ENCODE assay signal across 1 cellular context in the genomic region with DNA sequence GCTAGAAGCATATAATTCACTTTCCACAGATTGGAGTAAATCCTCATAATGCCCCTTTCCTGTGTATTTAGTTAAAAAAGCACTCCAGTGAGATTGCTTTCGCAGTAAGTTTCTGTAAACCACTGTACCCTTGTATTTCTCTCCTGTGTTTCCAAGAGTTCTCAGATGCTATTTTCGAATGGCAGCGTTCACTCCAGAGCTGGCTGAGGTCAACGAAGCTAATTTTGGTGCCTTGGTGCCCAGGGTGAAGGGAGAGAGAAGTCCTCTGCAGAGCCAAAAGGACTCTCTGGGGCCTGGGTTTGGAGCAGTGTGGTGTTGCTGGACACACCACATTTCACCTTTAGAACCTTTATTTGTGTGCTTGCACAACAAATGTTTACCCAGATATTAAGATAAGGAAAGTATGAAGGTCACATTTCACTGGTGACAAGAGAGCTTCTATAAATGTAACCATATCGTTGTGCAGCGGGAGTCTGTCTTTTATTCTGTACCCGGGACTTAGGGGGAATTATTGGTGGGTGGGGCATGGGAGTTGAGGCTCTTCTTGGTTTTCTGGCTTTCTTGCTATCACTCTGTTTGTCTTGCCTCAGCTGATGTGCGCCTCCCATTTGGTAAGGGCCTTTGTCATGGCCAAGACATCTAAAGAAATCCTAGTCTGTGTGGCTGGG.
TF ChIP-seq lines count a peak whose summit lies in the region.

No MANE protein-coding gene starts in this region.

TF ChIP-seq in HepG2, 621 proteins besides CTCF, POLR2A, EP300 and RAD21 (continued from another document and continues in another):
- TF ChIP-seq, protein P1, sequence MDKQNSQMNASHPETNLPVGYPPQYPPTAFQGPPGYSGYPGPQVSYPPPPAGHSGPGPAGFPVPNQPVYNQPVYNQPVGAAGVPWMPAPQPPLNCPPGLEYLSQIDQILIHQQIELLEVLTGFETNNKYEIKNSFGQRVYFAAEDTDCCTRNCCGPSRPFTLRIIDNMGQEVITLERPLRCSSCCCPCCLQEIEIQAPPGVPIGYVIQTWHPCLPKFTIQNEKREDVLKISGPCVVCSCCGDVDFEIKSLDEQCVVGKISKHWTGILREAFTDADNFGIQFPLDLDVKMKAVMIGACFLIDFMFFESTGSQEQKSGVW (CRISPR knock-in tag; IDR thresholded peaks at IDR 0.05; ENCODE audit: borderline replicate concordance): no peak
- TF ChIP-seq MYC (CRISPR knock-in tag; IDR thresholded peaks at IDR 0.05; ENCODE audit: borderline replicate concordance) (peak; percentile 35; the same call in 1 of the 2 replicates), ZNF30 (CRISPR knock-in tag; IDR thresholded peaks at IDR 0.05) (no peak), HNRNPLL (IDR thresholded peaks at IDR 0.05; ENCODE audit: low read depth, low read length, poor library complexity, severe bottlenecking) (no peak), ZNF713 (CRISPR knock-in tag; IDR thresholded peaks at IDR 0.05) (no peak), TAF1 (CRISPR knock-in tag; IDR thresholded peaks at IDR 0.05) (peak; percentile 53; the same call in 1 of the 2 replicates), ZNF124 (CRISPR knock-in tag; IDR thresholded peaks at IDR 0.05) (no peak; the same call in 1 of the 2 replicates), MAFF (IDR thresholded peaks at IDR 0.05; ENCODE audit: low read depth, low read length) (no peak), MED13 (CRISPR knock-in tag; IDR thresholded peaks at IDR 0.05) (peak; percentile 91; the same call in 1 of the 2 replicates), ZSCAN21 (CRISPR knock-in tag; IDR thresholded peaks at IDR 0.05; ENCODE audit: borderline replicate concordance) (no peak; the same call in none of the 2 replicates), ZC3H13 (CRISPR knock-in tag; IDR thresholded peaks at IDR 0.05) (no peak), BCL6 (CRISPR knock-in tag; IDR thresholded peaks at IDR 0.05) (peak; percentile 97), ZNF772 (CRISPR knock-in tag; IDR thresholded peaks at IDR 0.05) (no peak), GATAD1 (CRISPR knock-in tag; IDR thresholded peaks at IDR 0.05) (peak; percentile 74), ZNF776 (CRISPR knock-in tag; IDR thresholded peaks at IDR 0.05) (no peak), ZNF709 (CRISPR knock-in tag; IDR thresholded peaks at IDR 0.05) (peak; percentile 34; the same call in 1 of the 2 replicates), ZNF263 (CRISPR knock-in tag; IDR thresholded peaks at IDR 0.05) (0 out of 2 replicates have a peak, but pooled peaks have one; percentile 34), ZNF549 (CRISPR knock-in tag; IDR thresholded peaks at IDR 0.05) (no peak), ZEB1 (IDR thresholded peaks at IDR 0.05; ENCODE audit: insufficient replicate concordance, low read depth) (no peak), ETV6 (CRISPR knock-in tag; conservative IDR thresholded peaks at IDR 0.05) (0 out of 2 replicates have a peak, but pooled peaks have one; percentile 52), ZNF33B (CRISPR knock-in tag; IDR thresholded peaks at IDR 0.05) (0 out of 2 replicates have a peak, but pooled peaks have one; percentile 26), PAX8 (CRISPR knock-in tag; IDR thresholded peaks at IDR 0.05; ENCODE audit: borderline replicate concordance) (no peak), IRF2 (CRISPR knock-in tag; IDR thresholded peaks at IDR 0.05) (peak; percentile 71), ZNF644 (CRISPR knock-in tag; IDR thresholded peaks at IDR 0.05; ENCODE audit: low read depth) (no peak), TP53 (CRISPR knock-in tag; conservative IDR thresholded peaks at IDR 0.05) (0 out of 2 replicates have a peak, but pooled peaks have one; percentile 22), MEF2D (CRISPR knock-in tag; IDR thresholded peaks at IDR 0.05) (peak; percentile 92), CEBPG (CRISPR knock-in tag; IDR thresholded peaks at IDR 0.05) (peak; percentile 96), SALL1 (CRISPR knock-in tag; IDR thresholded peaks at IDR 0.05) (peak; percentile 93), ZNF589 (CRISPR knock-in tag; conservative IDR thresholded peaks at IDR 0.05) (0 out of 2 replicates have a peak, but pooled peaks have one; percentile 47), SP1 (IDR thresholded peaks at IDR 0.05) (no peak), SP1 (CRISPR knock-in tag; IDR thresholded peaks at IDR 0.05) (peak; percentile 33; the same call in 1 of the 2 replicates), RCOR2 (CRISPR knock-in tag; IDR thresholded peaks at IDR 0.05) (peak; percentile 89), ZBTB38 (CRISPR knock-in tag; IDR thresholded peaks at IDR 0.05) (no peak), RARG (CRISPR knock-in tag; IDR thresholded peaks at IDR 0.05; ENCODE audit: low read depth) (no peak), KAT7 (CRISPR knock-in tag; IDR thresholded peaks at IDR 0.05; ENCODE audit: borderline replicate concordance) (peak; percentile 15; the same call in 1 of the 2 replicates), ZNF10 (CRISPR knock-in tag; IDR thresholded peaks at IDR 0.05; ENCODE audit: borderline replicate concordance, low read depth) (no peak), ZNF83 (CRISPR knock-in tag; IDR thresholded peaks at IDR 0.05; ENCODE audit: borderline replicate concordance) (no peak), GABPB1 (CRISPR knock-in tag; IDR thresholded peaks at IDR 0.05) (peak; percentile 26; the same call in 1 of the 2 replicates), ZNF235 (CRISPR knock-in tag; IDR thresholded peaks at IDR 0.05; ENCODE audit: borderline replicate concordance) (no peak), ZNF501 (CRISPR knock-in tag; IDR thresholded peaks at IDR 0.05) (peak; percentile 72; the same call in 1 of the 2 replicates), ZSCAN20 (CRISPR knock-in tag; IDR thresholded peaks at IDR 0.05; ENCODE audit: borderline replicate concordance) (0 out of 2 replicates have a peak, but pooled peaks have one; percentile 35), PTBP1 (IDR thresholded peaks at IDR 0.05; ENCODE audit: low read depth, low read length, poor library complexity, severe bottlenecking) (no peak), RBM22 (optimal IDR thresholded peaks at IDR 0.05; ENCODE audit: low read length) (peak; percentile 87), ZNF720 (CRISPR knock-in tag; IDR thresholded peaks at IDR 0.05) (no peak), SMAD3 (CRISPR knock-in tag; IDR thresholded peaks at IDR 0.05) (peak; percentile 90; the same call in 1 of the 2 replicates), ZNF335 (CRISPR knock-in tag; IDR thresholded peaks at IDR 0.05) (no peak), ATAD3A (CRISPR knock-in tag; IDR thresholded peaks at IDR 0.05) (no peak)
- TF ChIP-seq, protein P2, sequence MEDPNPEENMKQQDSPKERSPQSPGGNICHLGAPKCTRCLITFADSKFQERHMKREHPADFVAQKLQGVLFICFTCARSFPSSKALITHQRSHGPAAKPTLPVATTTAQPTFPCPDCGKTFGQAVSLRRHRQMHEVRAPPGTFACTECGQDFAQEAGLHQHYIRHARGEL (CRISPR knock-in tag; IDR thresholded peaks at IDR 0.05): no peak
- TF ChIP-seq, protein P3, sequence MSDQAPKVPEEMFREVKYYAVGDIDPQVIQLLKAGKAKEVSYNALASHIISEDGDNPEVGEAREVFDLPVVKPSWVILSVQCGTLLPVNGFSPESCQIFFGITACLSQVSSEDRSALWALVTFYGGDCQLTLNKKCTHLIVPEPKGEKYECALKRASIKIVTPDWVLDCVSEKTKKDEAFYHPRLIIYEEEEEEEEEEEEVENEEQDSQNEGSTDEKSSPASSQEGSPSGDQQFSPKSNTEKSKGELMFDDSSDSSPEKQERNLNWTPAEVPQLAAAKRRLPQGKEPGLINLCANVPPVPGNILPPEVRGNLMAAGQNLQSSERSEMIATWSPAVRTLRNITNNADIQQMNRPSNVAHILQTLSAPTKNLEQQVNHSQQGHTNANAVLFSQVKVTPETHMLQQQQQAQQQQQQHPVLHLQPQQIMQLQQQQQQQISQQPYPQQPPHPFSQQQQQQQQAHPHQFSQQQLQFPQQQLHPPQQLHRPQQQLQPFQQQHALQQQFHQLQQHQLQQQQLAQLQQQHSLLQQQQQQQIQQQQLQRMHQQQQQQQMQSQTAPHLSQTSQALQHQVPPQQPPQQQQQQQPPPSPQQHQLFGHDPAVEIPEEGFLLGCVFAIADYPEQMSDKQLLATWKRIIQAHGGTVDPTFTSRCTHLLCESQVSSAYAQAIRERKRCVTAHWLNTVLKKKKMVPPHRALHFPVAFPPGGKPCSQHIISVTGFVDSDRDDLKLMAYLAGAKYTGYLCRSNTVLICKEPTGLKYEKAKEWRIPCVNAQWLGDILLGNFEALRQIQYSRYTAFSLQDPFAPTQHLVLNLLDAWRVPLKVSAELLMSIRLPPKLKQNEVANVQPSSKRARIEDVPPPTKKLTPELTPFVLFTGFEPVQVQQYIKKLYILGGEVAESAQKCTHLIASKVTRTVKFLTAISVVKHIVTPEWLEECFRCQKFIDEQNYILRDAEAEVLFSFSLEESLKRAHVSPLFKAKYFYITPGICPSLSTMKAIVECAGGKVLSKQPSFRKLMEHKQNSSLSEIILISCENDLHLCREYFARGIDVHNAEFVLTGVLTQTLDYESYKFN (CRISPR knock-in tag; conservative IDR thresholded peaks at IDR 0.05): peak; percentile 96
- TF ChIP-seq, protein P4, sequence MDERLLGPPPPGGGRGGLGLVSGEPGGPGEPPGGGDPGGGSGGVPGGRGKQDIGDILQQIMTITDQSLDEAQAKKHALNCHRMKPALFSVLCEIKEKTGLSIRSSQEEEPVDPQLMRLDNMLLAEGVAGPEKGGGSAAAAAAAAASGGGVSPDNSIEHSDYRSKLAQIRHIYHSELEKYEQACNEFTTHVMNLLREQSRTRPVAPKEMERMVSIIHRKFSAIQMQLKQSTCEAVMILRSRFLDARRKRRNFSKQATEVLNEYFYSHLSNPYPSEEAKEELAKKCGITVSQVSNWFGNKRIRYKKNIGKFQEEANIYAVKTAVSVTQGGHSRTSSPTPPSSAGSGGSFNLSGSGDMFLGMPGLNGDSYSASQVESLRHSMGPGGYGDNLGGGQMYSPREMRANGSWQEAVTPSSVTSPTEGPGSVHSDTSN (CRISPR knock-in tag; IDR thresholded peaks at IDR 0.05): no peak
- TF ChIP-seq, protein P5, sequence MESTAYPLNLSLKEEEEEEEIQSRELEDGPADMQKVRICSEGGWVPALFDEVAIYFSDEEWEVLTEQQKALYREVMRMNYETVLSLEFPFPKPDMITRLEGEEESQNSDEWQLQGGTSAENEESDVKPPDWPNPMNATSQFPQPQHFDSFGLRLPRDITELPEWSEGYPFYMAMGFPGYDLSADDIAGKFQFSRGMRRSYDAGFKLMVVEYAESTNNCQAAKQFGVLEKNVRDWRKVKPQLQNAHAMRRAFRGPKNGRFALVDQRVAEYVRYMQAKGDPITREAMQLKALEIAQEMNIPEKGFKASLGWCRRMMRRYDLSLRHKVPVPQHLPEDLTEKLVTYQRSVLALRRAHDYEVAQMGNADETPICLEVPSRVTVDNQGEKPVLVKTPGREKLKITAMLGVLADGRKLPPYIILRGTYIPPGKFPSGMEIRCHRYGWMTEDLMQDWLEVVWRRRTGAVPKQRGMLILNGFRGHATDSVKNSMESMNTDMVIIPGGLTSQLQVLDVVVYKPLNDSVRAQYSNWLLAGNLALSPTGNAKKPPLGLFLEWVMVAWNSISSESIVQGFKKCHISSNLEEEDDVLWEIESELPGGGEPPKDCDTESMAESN (CRISPR knock-in tag; conservative IDR thresholded peaks at IDR 0.05): peak; percentile 71; the same call in 1 of the 2 replicates
- TF ChIP-seq, protein P6, sequence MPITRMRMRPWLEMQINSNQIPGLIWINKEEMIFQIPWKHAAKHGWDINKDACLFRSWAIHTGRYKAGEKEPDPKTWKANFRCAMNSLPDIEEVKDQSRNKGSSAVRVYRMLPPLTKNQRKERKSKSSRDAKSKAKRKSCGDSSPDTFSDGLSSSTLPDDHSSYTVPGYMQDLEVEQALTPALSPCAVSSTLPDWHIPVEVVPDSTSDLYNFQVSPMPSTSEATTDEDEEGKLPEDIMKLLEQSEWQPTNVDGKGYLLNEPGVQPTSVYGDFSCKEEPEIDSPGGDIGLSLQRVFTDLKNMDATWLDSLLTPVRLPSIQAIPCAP (CRISPR knock-in tag; IDR thresholded peaks at IDR 0.05; ENCODE audit: low read depth): no peak
- TF ChIP-seq, protein P7, sequence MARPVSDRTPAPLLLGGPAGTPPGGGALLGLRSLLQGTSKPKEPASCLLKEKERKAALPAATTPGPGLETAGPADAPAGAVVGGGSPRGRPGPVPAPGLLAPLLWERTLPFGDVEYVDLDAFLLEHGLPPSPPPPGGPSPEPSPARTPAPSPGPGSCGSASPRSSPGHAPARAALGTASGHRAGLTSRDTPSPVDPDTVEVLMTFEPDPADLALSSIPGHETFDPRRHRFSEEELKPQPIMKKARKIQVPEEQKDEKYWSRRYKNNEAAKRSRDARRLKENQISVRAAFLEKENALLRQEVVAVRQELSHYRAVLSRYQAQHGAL (CRISPR knock-in tag; IDR thresholded peaks at IDR 0.05; ENCODE audit: not compliant biosample characterization): no peak
- TF ChIP-seq, protein P8, sequence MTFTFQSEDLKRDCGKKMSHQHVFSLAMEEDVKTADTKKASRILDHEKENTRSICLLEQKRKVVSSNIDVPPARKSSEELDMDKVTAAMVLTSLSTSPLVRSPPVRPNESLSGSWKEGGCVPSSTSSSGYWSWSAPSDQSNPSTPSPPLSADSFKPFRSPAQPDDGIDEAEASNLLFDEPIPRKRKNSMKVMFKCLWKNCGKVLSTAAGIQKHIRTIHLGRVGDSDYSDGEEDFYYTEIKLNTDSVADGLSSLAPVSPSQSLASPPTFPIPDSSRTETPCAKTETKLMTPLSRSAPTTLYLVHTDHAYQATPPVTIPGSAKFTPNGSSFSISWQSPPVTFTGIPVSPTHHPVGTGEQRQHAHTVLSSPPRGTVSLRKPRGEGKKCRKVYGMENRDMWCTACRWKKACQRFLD (CRISPR knock-in tag; IDR thresholded peaks at IDR 0.05; ENCODE audit: borderline replicate concordance): no peak
- TF ChIP-seq, protein P9, sequence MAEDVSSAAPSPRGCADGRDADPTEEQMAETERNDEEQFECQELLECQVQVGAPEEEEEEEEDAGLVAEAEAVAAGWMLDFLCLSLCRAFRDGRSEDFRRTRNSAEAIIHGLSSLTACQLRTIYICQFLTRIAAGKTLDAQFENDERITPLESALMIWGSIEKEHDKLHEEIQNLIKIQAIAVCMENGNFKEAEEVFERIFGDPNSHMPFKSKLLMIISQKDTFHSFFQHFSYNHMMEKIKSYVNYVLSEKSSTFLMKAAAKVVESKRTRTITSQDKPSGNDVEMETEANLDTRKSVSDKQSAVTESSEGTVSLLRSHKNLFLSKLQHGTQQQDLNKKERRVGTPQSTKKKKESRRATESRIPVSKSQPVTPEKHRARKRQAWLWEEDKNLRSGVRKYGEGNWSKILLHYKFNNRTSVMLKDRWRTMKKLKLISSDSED (CRISPR knock-in tag; IDR thresholded peaks at IDR 0.05): no peak
- TF ChIP-seq, protein P10, sequence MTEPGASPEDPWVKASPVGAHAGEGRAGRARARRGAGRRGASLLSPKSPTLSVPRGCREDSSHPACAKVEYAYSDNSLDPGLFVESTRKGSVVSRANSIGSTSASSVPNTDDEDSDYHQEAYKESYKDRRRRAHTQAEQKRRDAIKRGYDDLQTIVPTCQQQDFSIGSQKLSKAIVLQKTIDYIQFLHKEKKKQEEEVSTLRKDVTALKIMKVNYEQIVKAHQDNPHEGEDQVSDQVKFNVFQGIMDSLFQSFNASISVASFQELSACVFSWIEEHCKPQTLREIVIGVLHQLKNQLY (CRISPR knock-in tag; IDR thresholded peaks at IDR 0.05): peak; percentile 77; the same call in 1 of the 2 replicates
